8 cellular contexts compared by ENCODE assay signal in the genomic region with DNA sequence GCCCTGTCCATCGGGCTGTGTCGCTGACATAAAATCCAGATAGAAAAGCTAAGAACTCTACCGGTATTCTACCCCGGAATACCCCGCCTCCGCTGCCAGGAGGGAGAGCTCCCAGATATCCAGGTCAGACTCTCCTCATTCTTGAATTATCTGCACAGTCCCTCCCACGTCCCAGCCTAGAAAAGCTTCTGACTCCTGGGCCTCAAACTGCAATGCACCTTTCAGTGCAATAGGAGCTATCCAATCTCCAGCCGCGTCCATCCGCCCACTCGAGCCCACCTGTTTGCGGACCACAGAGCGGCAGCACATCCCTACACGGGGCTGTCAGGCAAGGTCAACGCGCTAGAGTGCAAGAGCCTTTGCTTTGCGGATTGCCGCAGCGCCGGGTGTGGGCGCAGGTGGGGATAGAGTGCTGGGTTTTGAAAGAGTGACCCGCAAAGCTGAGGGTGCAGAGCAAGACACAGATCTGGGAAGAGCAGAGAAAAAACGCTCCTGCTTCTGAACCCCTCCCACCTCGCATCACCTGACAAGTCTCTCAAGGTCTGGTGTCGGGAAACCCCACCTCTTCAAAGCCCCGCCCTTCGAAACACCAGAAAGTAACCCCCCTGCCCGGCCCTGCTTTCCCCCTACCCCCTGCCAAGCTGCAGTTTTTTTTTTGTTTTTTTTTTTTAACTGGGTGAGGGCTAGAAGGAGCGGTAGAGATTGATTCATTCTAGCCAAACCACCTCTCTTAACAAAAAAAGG. TPM values are rescaled to one million over a fixed set of nuclear protein-coding genes. Genes with fewer than 3 reads are reported as not detected.
DNase-seq lines count a peak whose midpoint lies in the region; ATAC-seq and TF ChIP-seq lines count a peak whose summit lies in the region.

No MANE protein-coding gene starts in this region.

- H3K27ac Mint-ChIP-seq in endothelial cell (ENCODE audit: unreplicated experiment), result peak overlapping the region; percentile 91

- peaks cover 25% of the 10 kb centered on the region for H3K4me1 Mint-ChIP-seq in endothelial cell (ENCODE audit: unreplicated experiment)

- H3K27me3 Mint-ChIP-seq in endothelial cell (ENCODE audit: unreplicated experiment), result peaks cover 7% of the 10 kb centered on the region

- no peak for ATAC-seq in HG02981 (IDR thresholded peaks at IDR 0.05; ENCODE audit: unreplicated experiment)

- peak overlapping the region; percentile 97 for H3K4me3 Mint-ChIP-seq in endothelial cell (ENCODE audit: unreplicated experiment)

- peak; percentile 86 for DNase-seq in ELF-1 (ENCODE audit: low read depth, low spot score)
- peak; percentile 92 for DNase-seq in HPDE6-E6E7 (ENCODE audit: extremely low spot score)
- peak; percentile 58 for DNase-seq in NK-92 treated with Interleukin-12 subunit alpha and Interleukin-12 subunit beta, amount 100 ng/mL, for 24 hours (lab: John Stamatoyannopoulos, UW)
- peak; percentile 81 for DNase-seq in activated CD8-positive, alpha-beta memory T cell treated with anti-CD3 and anti-CD28 coated beads, Interleukin-2, amount 50 U/mL, for 4 hours
- DNase-seq in endothelial cell (ENCODE audit: low spot score), result peak; percentile 33
- DNase-seq in middle frontal gyrus (ENCODE audit: extremely low spot score, low spot score), result peak; percentile 42
- DNase-seq in stimulated activated CD8-positive, alpha-beta memory T cell treated with anti-CD3 and anti-CD28 coated beads, Interleukin-4, amount 100 ng/mL, for 4 hours (ENCODE audit: low read depth in 2 of 2, low spot score in 1 of 2), result peak; percentile 62 to 76

- H3K36me3 Mint-ChIP-seq in endothelial cell (ENCODE audit: low read depth, unreplicated experiment), result peaks cover 5% of the 10 kb centered on the region

- H3K9me3 Mint-ChIP-seq in endothelial cell (ENCODE audit: unreplicated experiment), result no peaks in the 10 kb centered on the region

- no peak for TF ChIP-seq CTCF in endothelial cell (IDR thresholded peaks at IDR 0.05; ENCODE audit: unreplicated experiment)

RNA-seq across cellular contexts. Expression of gene TAPBP, which starts 1.3 kb away (rescaled TPM):
- 57.1 TPM for total RNA-seq in endothelial cell (ENCODE audit: unreplicated experiment)

RNA-seq across cellular contexts. Expression of gene ZBTB22, which starts 5.0 kb away (rescaled TPM):
- 16.9 TPM for total RNA-seq in endothelial cell (ENCODE audit: unreplicated experiment)

RNA-seq across cellular contexts. Expression of gene DAXX, which starts 10.2 kb away (rescaled TPM):
- total RNA-seq in endothelial cell (ENCODE audit: unreplicated experiment), result 49.6 TPM

RNA-seq across cellular contexts. Expression of gene RGL2, which starts 13.8 kb away (rescaled TPM):
- total RNA-seq in endothelial cell (ENCODE audit: unreplicated experiment), result 167 TPM

RNA-seq across cellular contexts. Expression of gene PFDN6, which starts 23.1 kb away (rescaled TPM):
- total RNA-seq in endothelial cell (ENCODE audit: unreplicated experiment), result 33.3 TPM

Comparison
In these comparisons a context has a peak if more than half of its experiments do, and no peak if none do; other contexts are left out.
1. DNase-seq: peak in every context shown above with its lines; median percentile 92 in HPDE6-E6E7; 86 in ELF-1; 81 in activated CD8-positive, alpha-beta memory T cell treated with anti-CD3 and anti-CD28 coated beads, Interleukin-2, amount 50 U/mL, for 4 hours; 69 in stimulated activated CD8-positive, alpha-beta memory T cell treated with anti-CD3 and anti-CD28 coated beads, Interleukin-4, amount 100 ng/mL, for 4 hours; 58 in NK-92 treated with Interleukin-12 subunit alpha and Interleukin-12 subunit beta, amount 100 ng/mL, for 24 hours; 42 in middle frontal gyrus; 33 in endothelial cell.